In the genomic region with DNA sequence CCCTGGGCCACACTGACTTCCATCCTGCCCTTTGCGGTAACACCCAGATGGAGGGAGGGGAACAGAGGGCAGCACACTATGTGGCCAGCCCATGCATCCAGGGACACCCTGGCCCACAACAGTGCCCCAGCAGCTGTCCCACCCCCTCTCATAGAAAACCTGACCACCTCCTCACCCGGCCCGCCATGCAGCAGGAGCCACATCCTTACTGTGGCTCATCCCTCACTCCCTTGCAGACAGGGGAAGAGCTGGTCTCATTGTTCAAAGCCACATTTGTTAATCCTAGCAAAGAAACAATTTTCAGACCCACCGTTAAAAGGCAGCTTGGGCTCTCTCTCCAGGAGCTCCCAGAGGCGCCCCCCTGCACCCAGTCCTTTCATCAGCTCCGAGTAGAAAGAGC, we compare ENCODE assay signal across 22 cellular contexts.
"Had no signal": no experiment of that assay in that cellular context is flagged by ENCODE, and none has a peak within 500 bp of the region (broad histone marks: within the 10 kb centered on the region; RNA-seq: fewer than 3 reads in every experiment).

No MANE protein-coding gene starts in this region.

- H3K27ac ChIP-seq: HL-60, KMS-11 had no signal

- H3K9me3 Mint-ChIP-seq: IgD-negative memory B cell had no signal

- H3K27me3 Mint-ChIP-seq: IgD-negative memory B cell had no signal

- H3K4me3 ChIP-seq: K562 had no signal

- H3K4me2 ChIP-seq: KMS-11, SK-N-SH had no signal

- ATAC-seq: K562 had no signal

- DNase-seq: Kasumi-1, MM.1S, NCI-H1092 treated with DMSO at 0.1 percent for 48 hours, NCI-H1436, NCI-H187, NCI-H2029, NCI-H2081 treated with DMSO at 0.1 percent for 48 hours, NCI-H2171, NCI-H226, NCI-H446, NCI-H510A, NCI-H524 treated with DMSO at 0.1 percent for 48 hours, NCI-H69, NCI-H774, Right ventricle myocardium superior, RPMI8226, SIG-M5, SK-N-SH had no signal

- H3K9ac ChIP-seq: KMS-11, SK-N-SH had no signal

- H3K9me3 ChIP-seq: SK-N-SH had no signal

- H3K4me3 Mint-ChIP-seq: IgD-negative memory B cell had no signal
